8 cellular contexts compared by ENCODE assay signal in genomic region chr3:107987036-107987557, GRCh38.
A peak's percentile ranks its signal among the peaks of the same experiment; 100 is the strongest.
DNase-seq lines count a peak whose midpoint lies in the region; ATAC-seq and TF ChIP-seq lines count a peak whose summit lies in the region.

No MANE protein-coding gene starts in this region.

- TF ChIP-seq CTCF in foreskin keratinocyte (conservative IDR thresholded peaks at IDR 0.05) (no peak), sigmoid colon (IDR thresholded peaks at IDR 0.05) (no peak)

- peak in 1 of 4 donors; percentile 41 for TF ChIP-seq EP300 in sigmoid colon (IDR thresholded peaks at IDR 0.05)

- ATAC-seq in foreskin keratinocyte (peak; percentile 83), GM18868 (IDR thresholded peaks at IDR 0.05; ENCODE audit: unreplicated experiment) (no peak)

- DNase-seq in GF-D8 (lab: John Stamatoyannopoulos, UW): peak; percentile 22
- peak; percentile 66 to 81 for DNase-seq in SJSA1 (ENCODE audit: low read depth in 1 of 2, low spot score in 2 of 2)
- DNase-seq in foreskin keratinocyte: peak; percentile 91 to 96
- peak; percentile 94 for DNase-seq in sigmoid colon
- DNase-seq in retina: no peak
- no peak for DNase-seq in UCSD-AML1 (lab: John Stamatoyannopoulos, UW; ENCODE audit: unreplicated experiment)
- DNase-seq in cortex of kidney (lab: John Stamatoyannopoulos, UW): no peak

- H3K9me3 ChIP-seq in SJSA1 (replicated peaks) (no peaks in the 10 kb centered on the region), sigmoid colon (no peaks in the 10 kb centered on the region)

- TF ChIP-seq POLR2A in sigmoid colon (IDR thresholded peaks at IDR 0.05): no peak

- H3K4me1 ChIP-seq in SJSA1 (replicated peaks): peaks cover 40% of the 10 kb centered on the region
- H3K4me1 ChIP-seq in foreskin keratinocyte: peaks cover 35% of the 10 kb centered on the region
- peaks cover 0 to 40% (median 32%) of the 10 kb centered on the region in 4 donors for H3K4me1 ChIP-seq in sigmoid colon

- H3K4me3 ChIP-seq in SJSA1 (no peak overlapping the region), sigmoid colon (no peak overlapping the region)

- H3K36me3 ChIP-seq in SJSA1 (no peaks in the 10 kb centered on the region), sigmoid colon (no peaks in the 10 kb centered on the region)

- peak overlapping the region; percentile 75 for H3K27ac ChIP-seq in SJSA1
- peak overlapping the region; percentile 50 for H3K27ac ChIP-seq in foreskin keratinocyte
- peak overlapping the region; percentile 71 to 78 (median 76) for H3K27ac ChIP-seq in sigmoid colon

- 17 to 37% methylated on average over 7 of the region's 7 CpGs for whole genome bisulfite sequencing in sigmoid colon, 2 donors

- H3K27me3 ChIP-seq in SJSA1 (replicated peaks) (no peaks in the 10 kb centered on the region), foreskin keratinocyte (no peaks in the 10 kb centered on the region), sigmoid colon (no peaks in the 10 kb centered on the region)

- intact Hi-C loops in sigmoid colon (cut with DNase I): loop anchor here (1.0 to 5.0 kb wide), 3 partner anchors 30 to 90 kb away; no protein-coding TSS in a partner anchor

Comparison
In these comparisons a context has a peak if more than half of its experiments do, and no peak if none do; other contexts are left out.
1. DNase-seq: peak in GF-D8 (single experiment), SJSA1 (2 of 2), foreskin keratinocyte (2 of 2) and sigmoid colon (single experiment); none in retina (single experiment), UCSD-AML1 (single experiment) and cortex of kidney (single experiment).
2. Peak in every context shown above with its lines, with median percentiles within 50 percentile points of each other: H3K27ac ChIP-seq.